In the genomic region with DNA sequence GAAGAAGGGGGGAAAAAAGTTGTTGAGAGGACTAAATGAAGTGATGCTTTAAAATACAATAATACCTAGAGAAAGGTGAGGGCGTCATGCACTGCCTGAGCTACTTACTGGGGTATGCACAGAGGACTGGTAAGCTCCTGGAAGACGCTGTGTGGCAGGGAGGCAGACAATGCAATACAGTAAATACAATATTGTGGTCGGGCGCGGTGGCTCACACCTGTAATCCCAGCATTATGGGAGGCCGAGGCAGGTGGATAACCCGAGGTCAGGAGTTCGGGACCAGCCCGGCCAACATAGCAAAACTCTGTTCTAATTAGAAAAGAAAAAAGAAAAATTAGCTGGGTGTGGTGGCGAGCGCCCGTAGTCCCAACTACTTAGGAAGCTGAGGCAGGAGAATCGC, we compare ENCODE assay signal across 8 cellular contexts. TPM values are rescaled to one million over a fixed set of nuclear protein-coding genes. Genes with fewer than 3 reads are reported as not detected.
DNase-seq lines count a peak whose midpoint lies in the region; ATAC-seq and TF ChIP-seq lines count a peak whose summit lies in the region.

No MANE protein-coding gene starts in this region.

- H3K4me1 Mint-ChIP-seq in IgD-negative memory B cell = peaks cover 9 to 20% (median 11%) of the 10 kb centered on the region in 3 donors
- peaks cover 25% of the 10 kb centered on the region in 2 donors for H3K4me1 Mint-ChIP-seq in natural killer cell treated with Interleukin-12 subunit alpha and Interleukin-12 subunit beta and Interleukin-15 and Interleukin-18, amount 100 ng/mL, for 72 hours (ENCODE audit: low read depth in 2 of 2)

- H3K9ac ChIP-seq in duodenal mucosa (ENCODE audit: low read depth in 1 of 2, low read length in 2 of 2) = peak overlapping the region in 1 of 2 donors; percentile 56

- H3K27ac Mint-ChIP-seq in IgD-negative memory B cell = no peak overlapping the region
- H3K27ac Mint-ChIP-seq in natural killer cell treated with Interleukin-12 subunit alpha and Interleukin-12 subunit beta and Interleukin-15 and Interleukin-18, amount 100 ng/mL, for 72 hours = peak overlapping the region; percentile 87 to 95

- CTCF ChIA-PET in A673 (lab: Charles Lee) = no interaction called here

- ATAC-seq in natural killer cell treated with Interleukin-12 subunit alpha and Interleukin-12 subunit beta and Interleukin-15 and Interleukin-18, amount 100 ng/mL, for 72 hours = no peak
- ATAC-seq in HG02642 (IDR thresholded peaks at IDR 0.05; ENCODE audit: poor library complexity, unreplicated experiment) = no peak
- no peak for ATAC-seq in HG02884 (IDR thresholded peaks at IDR 0.05; ENCODE audit: unreplicated experiment)
- ATAC-seq in HG02981 (IDR thresholded peaks at IDR 0.05; ENCODE audit: unreplicated experiment) = no peak

- H3K27me3 ChIP-seq in A673 (replicated peaks; ENCODE audit: insufficient read depth, low read depth, low read length, poor library complexity) = peaks cover 20% of the 10 kb centered on the region
- no peaks in the 10 kb centered on the region for H3K27me3 ChIP-seq in duodenal mucosa (ENCODE audit: control insufficient read depth in 1 of 2, insufficient read depth in 2 of 2, low read length in 2 of 2)

- H3K9me3 ChIP-seq in A673 (ENCODE audit: low read depth, low read length, poor library complexity, severe bottlenecking) = no peaks in the 10 kb centered on the region
- no peaks in the 10 kb centered on the region for H3K9me3 ChIP-seq in duodenal mucosa (ENCODE audit: control insufficient read depth in 1 of 2, low read length in 2 of 2)

- no peak for TF ChIP-seq CTCF in A673 (conservative IDR thresholded peaks at IDR 0.05; ENCODE audit: low read depth, low read length)

- H3K4me3 Mint-ChIP-seq in IgD-negative memory B cell = peak overlapping the region; percentile 83 to 93 (median 90)
- peak overlapping the region; percentile 95 for H3K4me3 Mint-ChIP-seq in natural killer cell treated with Interleukin-12 subunit alpha and Interleukin-12 subunit beta and Interleukin-15 and Interleukin-18, amount 100 ng/mL, for 72 hours

- H3K4me1 ChIP-seq in A673 (ENCODE audit: insufficient read depth, low read length, poor library complexity, severe bottlenecking) (no peaks in the 10 kb centered on the region), duodenal mucosa (ENCODE audit: control insufficient read depth in 1 of 2, insufficient read depth in 2 of 2, low read length in 2 of 2) (peaks cover 35 to 40% of the 10 kb centered on the region in 2 donors)

- H3K36me3 ChIP-seq in A673 (ENCODE audit: insufficient read depth, low read length, poor library complexity, severe bottlenecking) = no peaks in the 10 kb centered on the region
- no peaks in the 10 kb centered on the region for H3K36me3 ChIP-seq in duodenal mucosa (ENCODE audit: control insufficient read depth in 1 of 2, insufficient read depth in 2 of 2, low read length in 2 of 2)

- no peak for DNase-seq in A673 (ENCODE audit: low spot score)
- no peak for DNase-seq in natural killer cell treated with Interleukin-12 subunit alpha and Interleukin-12 subunit beta and Interleukin-15 and Interleukin-18, amount 100 ng/mL, for 72 hours (ENCODE audit: low spot score)
- no peak for DNase-seq in NCI-H446 treated with DMSO at 0.1 percent for 48 hours (lab: John Stamatoyannopoulos, UW)

- no TSS peak for BruUV-seq in A673 (replicated peaks; lab: Mats Ljungman, UMichigan)

- POLR2A ChIA-PET in A673 (lab: Charles Lee; ENCODE audit: low non-redundant PET) = no interaction called here

- H3K27me3 Mint-ChIP-seq in IgD-negative memory B cell = peaks cover 26% of the 10 kb centered on the region
- H3K27me3 Mint-ChIP-seq in natural killer cell treated with Interleukin-12 subunit alpha and Interleukin-12 subunit beta and Interleukin-15 and Interleukin-18, amount 100 ng/mL, for 72 hours = no peaks in the 10 kb centered on the region

- H3K36me3 Mint-ChIP-seq in IgD-negative memory B cell = no peaks in the 10 kb centered on the region
- H3K36me3 Mint-ChIP-seq in natural killer cell treated with Interleukin-12 subunit alpha and Interleukin-12 subunit beta and Interleukin-15 and Interleukin-18, amount 100 ng/mL, for 72 hours = no peaks in the 10 kb centered on the region

- intact Hi-C loops in A673 (cut with micrococcal nuclease; ENCODE audit: unreplicated experiment) = no loop called here

- no peaks in the 10 kb centered on the region for H3K9me3 Mint-ChIP-seq in IgD-negative memory B cell
- no peaks in the 10 kb centered on the region for H3K9me3 Mint-ChIP-seq in natural killer cell treated with Interleukin-12 subunit alpha and Interleukin-12 subunit beta and Interleukin-15 and Interleukin-18, amount 100 ng/mL, for 72 hours

- H3K27ac ChIP-seq in A673 (ENCODE audit: low read depth, low read length, poor library complexity, severe bottlenecking) = no peak overlapping the region
- H3K27ac ChIP-seq in duodenal mucosa (ENCODE audit: low read depth, low read length) = no peak overlapping the region

- peak overlapping the region; percentile 42 for H3K4me3 ChIP-seq in A673 (ENCODE audit: low read depth, low read length, poor library complexity, severe bottlenecking)
- H3K4me3 ChIP-seq in duodenal mucosa (ENCODE audit: low read depth in 1 of 2, low read length in 2 of 2) = peak overlapping the region; percentile 63 to 95

RNA-seq across cellular contexts. Expression of a gene that starts 0.7 kb away (rescaled TPM):
- 0.59 and 0.77 TPM in 2 replicates for total RNA-seq in A673 (2021)
- 1.3 TPM for polyA plus RNA-seq in IgD-negative memory B cell
- 10 to 100 TPM; 68.8 to 74.8 TPM for total RNA-seq in natural killer cell treated with Interleukin-12 subunit alpha and Interleukin-12 subunit beta and Interleukin-15 and Interleukin-18, amount 100 ng/mL, for 72 hours

RNA-seq across cellular contexts. Expression of a gene that starts 43.6 kb away (rescaled TPM):
- not detected in 2 replicates for total RNA-seq in A673 (2021)
- 0.14 TPM for polyA plus RNA-seq in IgD-negative memory B cell
- not detected for total RNA-seq in natural killer cell treated with Interleukin-12 subunit alpha and Interleukin-12 subunit beta and Interleukin-15 and Interleukin-18, amount 100 ng/mL, for 72 hours

Comparison
In these comparisons a context has a peak if more than half of its experiments do, and no peak if none do; other contexts are left out.
1. H3K27ac Mint-ChIP-seq: peak in natural killer cell treated with Interleukin-12 subunit alpha and Interleukin-12 subunit beta and Interleukin-15 and Interleukin-18, amount 100 ng/mL, for 72 hours (2 of 2); none in IgD-negative memory B cell (0 of 3).
2. RNA of a gene that starts 0.7 kb away (total RNA-seq): 68.8 to 74.8 TPM in natural killer cell treated with Interleukin-12 subunit alpha and Interleukin-12 subunit beta and Interleukin-15 and Interleukin-18, amount 100 ng/mL, for 72 hours; 0.59 to 0.77 TPM in A673; every median in the first group is over 10 times any median in the second.